Comparison of ENCODE assay signal across 7 cellular contexts in genomic region chr4:5919571-5919970, GRCh38. TPM values are rescaled to one million over a fixed set of nuclear protein-coding genes. Genes with fewer than 3 reads are reported as not detected.
"Had no signal": no experiment of that assay in that cellular context is flagged by ENCODE, and none has a peak within 500 bp of the region (broad histone marks: within the 10 kb centered on the region; RNA-seq: fewer than 3 reads in every experiment).

No MANE protein-coding gene starts in this region.

- DNase-seq: GM23248, GOT3, H9, HCEC 1CT, IMR-90 had no signal

- H3K4me3 ChIP-seq: GM23248, K562 had no signal

- H2AFZ ChIP-seq: GM23248 had no signal

- H3K4me3 Mint-ChIP-seq: H9 had no signal

- H3K9ac ChIP-seq: GM23248 had no signal

- H3K27ac ChIP-seq: GM23248 had no signal

- H3K9me3 Mint-ChIP-seq: H9 had no signal

- H3K27ac Mint-ChIP-seq: H9 had no signal

RNA-seq across cellular contexts. Expression of gene CRMP1, which starts 26.7 kb away (rescaled TPM):
- total RNA-seq: GM23248, HT-29 had no signal
